Comparison of ENCODE assay signal across 8 cellular contexts in the genomic region with DNA sequence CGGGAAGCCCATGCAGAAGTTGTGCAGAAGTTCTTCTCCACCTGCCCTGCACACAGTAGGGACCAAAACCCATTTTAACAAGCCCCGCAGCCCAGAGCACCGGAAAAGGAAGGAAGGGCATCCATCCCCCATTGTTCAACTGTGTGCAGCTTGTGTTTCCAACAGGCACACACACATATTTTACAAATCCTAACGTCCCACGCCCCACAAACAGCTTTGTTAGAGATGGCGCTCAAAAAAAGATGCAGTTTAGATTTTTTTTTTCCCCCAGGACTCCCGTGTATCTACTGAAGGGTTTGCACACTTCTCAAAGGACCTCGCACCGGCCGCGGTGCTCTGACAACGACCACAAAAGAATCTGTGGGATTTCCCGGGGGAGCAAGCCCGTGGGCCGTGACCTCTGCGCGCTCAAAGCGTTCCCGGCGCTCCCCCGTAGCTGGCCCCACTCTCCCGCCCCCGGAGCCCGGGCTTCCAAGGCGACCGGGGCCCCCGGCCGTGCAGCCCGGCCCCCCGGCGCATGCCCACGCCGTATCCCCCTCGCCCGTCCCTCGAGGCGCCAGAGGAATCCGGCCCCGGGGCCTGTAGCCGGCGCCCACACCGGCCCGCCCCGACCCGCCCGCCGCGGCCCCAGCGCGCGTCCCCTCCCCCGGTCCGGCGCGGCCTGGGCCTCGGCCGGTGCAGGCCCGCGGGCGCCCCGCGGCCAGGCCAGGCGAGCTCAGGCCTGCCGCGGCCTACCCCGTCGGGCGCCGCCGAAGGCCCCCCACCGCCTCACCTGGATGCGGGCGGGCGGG. TPM values are rescaled to one million over a fixed set of nuclear protein-coding genes. Genes with fewer than 3 reads are reported as not detected.
DNase-seq lines count a peak whose midpoint lies in the region; ATAC-seq and TF ChIP-seq lines count a peak whose summit lies in the region.
"Had no signal": no experiment of that assay in that cellular context is flagged by ENCODE, and none has a peak within 500 bp of the region (broad histone marks: within the 10 kb centered on the region; RNA-seq: fewer than 3 reads in every experiment).

No MANE protein-coding gene starts in this region.

- TF ChIP-seq CTCF in HFF-Myc (IDR thresholded peaks at IDR 0.05; ENCODE audit: low read depth, low read length, missing control alignments): no peak

- DNase-seq in HFF-Myc (ENCODE audit: extremely low read depth, low read depth) (no peak), NCI-H69 (lab: John Stamatoyannopoulos, UW) (peak; percentile 72), D341Med (ENCODE audit: low spot score) (no peak)
- DNase-seq in activated naive CD8-positive, alpha-beta T cell treated with anti-CD3 and anti-CD28 coated beads, Interleukin-2, amount 10 ng/mL, durations not matched to agents 7 days and 5 days: peak; percentile 40
- DNase-seq in stimulated activated CD4-positive, alpha-beta T cell treated with anti-CD3 and anti-CD28 coated beads, Interleukin-2, amount 100 ng/mL, for 24 hours: peak; percentile 32 to 35

- peaks cover 3% of the 10 kb centered on the region for H3K36me3 ChIP-seq in iPS-18a (ENCODE audit: control insufficient read depth, low read depth, low read length)

- H3K27me3 ChIP-seq in iPS-18a (ENCODE audit: control insufficient read depth, insufficient read depth, low read length): no peaks in the 10 kb centered on the region

- H3K27ac ChIP-seq in iPS-18a (ENCODE audit: low read length): no peak overlapping the region

- peak overlapping the region; percentile 97 for H3K4me3 Mint-ChIP-seq in activated naive CD8-positive, alpha-beta T cell treated with anti-CD3 and anti-CD28 coated beads, Interleukin-2, amount 10 ng/mL, durations not matched to agents 7 days and 5 days

- H3K9me3 ChIP-seq in iPS-18a (ENCODE audit: control insufficient read depth, low read depth, low read length): no peaks in the 10 kb centered on the region

- peaks cover 2% of the 10 kb centered on the region for H3K36me3 Mint-ChIP-seq in activated naive CD8-positive, alpha-beta T cell treated with anti-CD3 and anti-CD28 coated beads, Interleukin-2, amount 10 ng/mL, durations not matched to agents 7 days and 5 days

- H3K4me3 ChIP-seq in HFF-Myc (replicated peaks; ENCODE audit: low read depth, low read length) (peak overlapping the region; percentile 69), iPS-18a (ENCODE audit: low read length) (peak overlapping the region; percentile 96)

- H3K27me3 Mint-ChIP-seq in activated naive CD8-positive, alpha-beta T cell treated with anti-CD3 and anti-CD28 coated beads, Interleukin-2, amount 10 ng/mL, durations not matched to agents 7 days and 5 days: no peaks in the 10 kb centered on the region

- H3K27ac Mint-ChIP-seq in activated naive CD8-positive, alpha-beta T cell treated with anti-CD3 and anti-CD28 coated beads, Interleukin-2, amount 10 ng/mL, durations not matched to agents 7 days and 5 days: peak overlapping the region; percentile 92

- ATAC-seq in GM18511 (IDR thresholded peaks at IDR 0.05; ENCODE audit: unreplicated experiment): peak; percentile 21
- peak; percentile 24 for ATAC-seq in activated naive CD8-positive, alpha-beta T cell treated with anti-CD3 and anti-CD28 coated beads, Interleukin-2, amount 10 ng/mL, durations not matched to agents 7 days and 5 days (ENCODE audit: low read depth)

- peaks cover 35% of the 10 kb centered on the region for H3K4me1 Mint-ChIP-seq in activated naive CD8-positive, alpha-beta T cell treated with anti-CD3 and anti-CD28 coated beads, Interleukin-2, amount 10 ng/mL, durations not matched to agents 7 days and 5 days

- H3K9ac ChIP-seq in iPS-18a (ENCODE audit: low read length): peak overlapping the region; percentile 91

- no peaks in the 10 kb centered on the region for H3K9me3 Mint-ChIP-seq in activated naive CD8-positive, alpha-beta T cell treated with anti-CD3 and anti-CD28 coated beads, Interleukin-2, amount 10 ng/mL, durations not matched to agents 7 days and 5 days

- POLR2A ChIA-PET in activated naive CD8-positive, alpha-beta T cell treated with anti-CD3 and anti-CD28 coated beads, Interleukin-2, amount 10 ng/mL, durations not matched to agents 7 days and 5 days (lab: Charles Lee): interaction anchor here (0.5 to 1.9 kb wide), 6 partner anchors 49 to 263 kb away, joined by 3 to 8 read pairs (median 4); partner anchors contain the start of gene TIMM44

- peaks cover 11% of the 10 kb centered on the region for H3K4me1 ChIP-seq in iPS-18a (ENCODE audit: control insufficient read depth, low read depth, low read length)

RNA-seq across cellular contexts. Expression of gene ELAVL1, which starts 0.5 kb away (rescaled TPM):
- 10 to 100 TPM; 90.9 to 91.5 TPM for total RNA-seq in activated naive CD8-positive, alpha-beta T cell treated with anti-CD3 and anti-CD28 coated beads, Interleukin-2, amount 10 ng/mL, durations not matched to agents 7 days and 5 days

RNA-seq across cellular contexts. Expression of gene CCL25, which starts 47.6 kb away (rescaled TPM):
- total RNA-seq in activated naive CD8-positive, alpha-beta T cell treated with anti-CD3 and anti-CD28 coated beads, Interleukin-2, amount 10 ng/mL, durations not matched to agents 7 days and 5 days: 10 to 100 TPM; 15.9 to 19.0 TPM
- total RNA-seq: dermis microvascular lymphatic vessel endothelial cell had no signal

Comparison
In these comparisons a context has a peak if more than half of its experiments do, and no peak if none do; other contexts are left out.
1. DNase-seq: peak in NCI-H69 (single experiment), activated naive CD8-positive, alpha-beta T cell treated with anti-CD3 and anti-CD28 coated beads, Interleukin-2, amount 10 ng/mL, durations not matched to agents 7 days and 5 days (single experiment) and stimulated activated CD4-positive, alpha-beta T cell treated with anti-CD3 and anti-CD28 coated beads, Interleukin-2, amount 100 ng/mL, for 24 hours (2 of 2); none in HFF-Myc (single experiment) and D341Med (single experiment).